ENCODE assay signal across 14 cellular contexts in genomic region chr2:69216535-69217332, GRCh38.
A peak's percentile ranks its signal among the peaks of the same experiment; 100 is the strongest.
DNase-seq lines count a peak whose midpoint lies in the region; TF ChIP-seq lines count a peak whose summit lies in the region.
"Had no signal": no experiment of that assay in that cellular context is flagged by ENCODE, and none has a peak within 500 bp of the region (broad histone marks: within the 10 kb centered on the region; RNA-seq: fewer than 3 reads in every experiment).

No MANE protein-coding gene starts in this region.

- H3K9ac ChIP-seq in skeletal muscle satellite cell (ENCODE audit: low read depth, low read length) (peak overlapping the region; percentile 15), MM.1S (ENCODE audit: low read length) (no peak overlapping the region)
- H3K9ac ChIP-seq: KMS-11 had no signal

- H3K4me2 ChIP-seq in hepatocyte: no peak overlapping the region
- no peak overlapping the region for H3K4me2 ChIP-seq in skeletal muscle satellite cell (ENCODE audit: low read length)
- no peak overlapping the region for H3K4me2 ChIP-seq in MM.1S (ENCODE audit: low read depth, low read length)
- H3K4me2 ChIP-seq: KMS-11 had no signal

- WGBS in hepatocyte (ENCODE audit: low lambda C conversion rate, missing lambda C conversion rate): 51% methylated on average over 4 of the region's 4 CpGs

- H4K20me1 ChIP-seq in hepatocyte (ENCODE audit: insufficient read depth, poor library complexity, severe bottlenecking) (no peaks in the 10 kb centered on the region), MM.1S (ENCODE audit: insufficient read depth, low read length) (no peaks in the 10 kb centered on the region)

- DNase-seq in DMS153 (lab: John Stamatoyannopoulos, UW) (peak; percentile 52), DMS153 treated with DMSO at 0.1 percent for 48 hours (lab: John Stamatoyannopoulos, UW; ENCODE audit: unreplicated experiment) (no peak), astrocyte of the hippocampus (ENCODE audit: low read depth, low spot score) (peak; percentile 11), hepatocyte (ENCODE audit: low spot score) (no peak), AG20443 (ENCODE audit: low spot score) (no peak), MM.1S (no peak), glomerular visceral epithelial cell (ENCODE audit: extremely low spot score) (no peak)
- DNase-seq: activated naive CD4-positive, alpha-beta T cell treated with Interleukin-2 at 50 U/mL for 16 hours; NCI-H1930; pancreas; SHP77 treated with DMSO at 0.1 percent for 48 hours had no signal

- no peaks in the 10 kb centered on the region for H3K9me3 ChIP-seq in hepatocyte (ENCODE audit: low read depth)
- H3K9me3 ChIP-seq in skeletal muscle satellite cell (replicated peaks; ENCODE audit: low read length): no peaks in the 10 kb centered on the region
- no peaks in the 10 kb centered on the region for H3K9me3 ChIP-seq in MM.1S (replicated peaks; ENCODE audit: insufficient read depth, low read length)
- H3K9me3 ChIP-seq: pancreas had no signal

- no peaks in the 10 kb centered on the region for H3K27me3 ChIP-seq in hepatocyte
- H3K27me3 ChIP-seq in skeletal muscle satellite cell (ENCODE audit: control insufficient read depth, insufficient read depth, low read length): no peaks in the 10 kb centered on the region
- no peaks in the 10 kb centered on the region for H3K27me3 ChIP-seq in MM.1S (replicated peaks; ENCODE audit: insufficient read depth, low read length)
- H3K27me3 ChIP-seq: pancreas had no signal

- H3K79me2 ChIP-seq in hepatocyte (no peaks in the 10 kb centered on the region), MM.1S (ENCODE audit: low read length) (no peaks in the 10 kb centered on the region)

- H3K27ac ChIP-seq in hepatocyte: peak overlapping the region; percentile 31
- no peak overlapping the region for H3K27ac ChIP-seq in MM.1S (ENCODE audit: low read length)
- H3K27ac ChIP-seq: epithelial cell of prostate, KMS-11, pancreas had no signal

- H3K36me3 ChIP-seq in hepatocyte (replicated peaks; ENCODE audit: insufficient read depth, low read depth) (no peaks in the 10 kb centered on the region), skeletal muscle satellite cell (ENCODE audit: insufficient read depth, low read length) (peaks cover 19% of the 10 kb centered on the region), MM.1S (replicated peaks; ENCODE audit: insufficient read depth, low read length) (no peaks in the 10 kb centered on the region)
- H3K36me3 ChIP-seq: pancreas had no signal

- no peaks in the 10 kb centered on the region for H3K4me1 ChIP-seq in hepatocyte (ENCODE audit: insufficient read depth)
- peaks cover 51% of the 10 kb centered on the region for H3K4me1 ChIP-seq in skeletal muscle satellite cell (ENCODE audit: control insufficient read depth, insufficient read depth, low read length)
- H3K4me1 ChIP-seq in MM.1S (ENCODE audit: low read length): no peaks in the 10 kb centered on the region
- H3K4me1 ChIP-seq: pancreas had no signal

- no peaks in the 10 kb centered on the region for H3F3A ChIP-seq in MM.1S (ENCODE audit: insufficient read depth, low read length)

- no peak for TF ChIP-seq CTCF in hepatocyte (IDR thresholded peaks at IDR 0.05; ENCODE audit: poor library complexity)
- TF ChIP-seq CTCF in MM.1S (IDR thresholded peaks at IDR 0.05; ENCODE audit: low read length): no peak

- H3K9me2 ChIP-seq in hepatocyte (replicated peaks; ENCODE audit: insufficient read depth) (no peaks in the 10 kb centered on the region), MM.1S (replicated peaks; ENCODE audit: insufficient read depth, low read length) (no peaks in the 10 kb centered on the region)

- no peak overlapping the region for H2AFZ ChIP-seq in hepatocyte
- no peak overlapping the region for H2AFZ ChIP-seq in MM.1S (ENCODE audit: low read length)

- no peak overlapping the region for H3K4me3 ChIP-seq in hepatocyte
- no peak overlapping the region for H3K4me3 ChIP-seq in skeletal muscle satellite cell (ENCODE audit: low read length)
- H3K4me3 ChIP-seq in MM.1S (ENCODE audit: low read length): no peak overlapping the region
- H3K4me3 ChIP-seq: pancreas had no signal

Comparison
In these comparisons a context has a peak if more than half of its experiments do, and no peak if none do; other contexts are left out.
1. DNase-seq: peak in DMS153 (single experiment) and astrocyte of the hippocampus (single experiment); none in DMS153 treated with DMSO at 0.1 percent for 48 hours (single experiment), hepatocyte (single experiment), AG20443 (single experiment), MM.1S (single experiment) and glomerular visceral epithelial cell (single experiment).